19 cellular contexts compared by ENCODE assay signal in genomic region chr1:223724376-223724775, GRCh38. TPM values are rescaled to one million over a fixed set of nuclear protein-coding genes. Genes with fewer than 3 reads are reported as not detected.
DNase-seq lines count a peak whose midpoint lies in the region; ATAC-seq and TF ChIP-seq lines count a peak whose summit lies in the region.
"Had no signal": no experiment of that assay in that cellular context is flagged by ENCODE, and none has a peak within 500 bp of the region (broad histone marks: within the 10 kb centered on the region; RNA-seq: fewer than 3 reads in every experiment).

No MANE protein-coding gene starts in this region.

- no peak for DNase-seq in activated CD4-positive, CD25-positive, alpha-beta regulatory T cell treated with anti-CD3 and anti-CD28 coated beads, Interleukin-2, amount 50 U/mL, for 72 hours
- DNase-seq in SJSA1 (ENCODE audit: low read depth in 1 of 2, low spot score in 2 of 2) (peak; percentile 74 to 75), smooth muscle cell (lab: John Stamatoyannopoulos, UW; ENCODE audit: unreplicated experiment) (no peak), NCI-H2029 treated with DMSO at 0.1 percent for 48 hours (lab: John Stamatoyannopoulos, UW) (no peak), ascending aorta (ENCODE audit: low spot score in 2 of 2) (no peak)
- DNase-seq: HCEC 1CT; mesendoderm; NCI-H187 treated with DMSO at 0.1 percent for 48 hours; NCI-H510A treated with DMSO at 0.1 percent for 48 hours; nucleus accumbens; stimulated activated CD4-positive, alpha-beta T cell treated with anti-CD3 and anti-CD28 coated beads, Interleukin-4, amount 100 ng/mL, for 1 hour; tibial artery had no signal

- H3K9me3 Mint-ChIP-seq in dendritic cell treated with granulocyte-macrophage colony-stimulating factor and Interleukin-4, amounts not matched to agents 40 ng/mL and 50 ng/mL, for 4 days, result no peaks in the 10 kb centered on the region

- H3K36me3 Mint-ChIP-seq in dendritic cell treated with granulocyte-macrophage colony-stimulating factor and Interleukin-4, amounts not matched to agents 40 ng/mL and 50 ng/mL, for 4 days (ENCODE audit: low read depth), result peaks cover 90% of the 10 kb centered on the region

- peaks cover 26% of the 10 kb centered on the region for H4K20me1 ChIP-seq in smooth muscle cell (ENCODE audit: low read depth)

- no peaks in the 10 kb centered on the region for H3K9me3 ChIP-seq in SJSA1 (replicated peaks)
- H3K9me3 ChIP-seq in smooth muscle cell (replicated peaks; ENCODE audit: low read depth), result no peaks in the 10 kb centered on the region
- H3K9me3 ChIP-seq in ascending aorta, result no peaks in the 10 kb centered on the region
- H3K9me3 ChIP-seq: tibial artery had no signal

- no peak overlapping the region for H3K4me2 ChIP-seq in smooth muscle cell

- H3K36me3 ChIP-seq in SJSA1, result peaks cover 80% of the 10 kb centered on the region
- no peaks in the 10 kb centered on the region for H3K36me3 ChIP-seq in smooth muscle cell (ENCODE audit: low read depth)
- peaks cover 18 to 39% of the 10 kb centered on the region in 2 donors for H3K36me3 ChIP-seq in ascending aorta

- H3K27ac ChIP-seq in SJSA1, result peak overlapping the region; percentile 2; the same call in 1 of the 2 replicates
- H3K27ac ChIP-seq in smooth muscle cell (ENCODE audit: low read depth), result peak overlapping the region; percentile 32
- H3K27ac ChIP-seq in ascending aorta, result no peak overlapping the region

- no peaks in the 10 kb centered on the region for H3K27me3 Mint-ChIP-seq in dendritic cell treated with granulocyte-macrophage colony-stimulating factor and Interleukin-4, amounts not matched to agents 40 ng/mL and 50 ng/mL, for 4 days

- intact Hi-C loops in dendritic cell treated with granulocyte-macrophage colony-stimulating factor and Interleukin-4, amounts not matched to agents 40 ng/mL and 50 ng/mL, for 4 days (cut with micrococcal nuclease), result no loop called here
- intact Hi-C loops in ascending aorta (cut with DNase I), result no loop called here

- peaks cover 46% of the 10 kb centered on the region for H3F3A ChIP-seq in smooth muscle cell (ENCODE audit: low read depth)

- 75% methylated on average over 4 of the region's 4 CpGs for WGBS in smooth muscle cell (ENCODE audit: low lambda C conversion rate)

- H3K4me1 ChIP-seq in SJSA1 (replicated peaks), result peaks cover 45% of the 10 kb centered on the region
- peaks cover 17% of the 10 kb centered on the region for H3K4me1 ChIP-seq in smooth muscle cell (ENCODE audit: low read depth)
- H3K4me1 ChIP-seq in ascending aorta, result peaks cover 5 to 30% of the 10 kb centered on the region in 2 donors

- H3K79me2 ChIP-seq in smooth muscle cell (ENCODE audit: low read depth), result peaks cover 60% of the 10 kb centered on the region

- TF ChIP-seq CTCF in smooth muscle cell (IDR thresholded peaks at IDR 0.05; ENCODE audit: borderline replicate concordance, insufficient read depth, poor library complexity, severe bottlenecking) (no peak), ascending aorta (IDR thresholded peaks at IDR 0.05) (no peak)

- peaks cover 93% of the 10 kb centered on the region for H3K4me1 Mint-ChIP-seq in dendritic cell treated with granulocyte-macrophage colony-stimulating factor and Interleukin-4, amounts not matched to agents 40 ng/mL and 50 ng/mL, for 4 days (ENCODE audit: low read depth)

- no peaks in the 10 kb centered on the region for H3K27me3 ChIP-seq in SJSA1 (replicated peaks)
- no peaks in the 10 kb centered on the region for H3K27me3 ChIP-seq in smooth muscle cell (ENCODE audit: low read depth)
- H3K27me3 ChIP-seq in ascending aorta, result no peaks in the 10 kb centered on the region
- H3K27me3 ChIP-seq: tibial artery had no signal

- H3K4me3 ChIP-seq in SJSA1 (no peak overlapping the region), smooth muscle cell (no peak overlapping the region), ascending aorta (no peak overlapping the region)
- H3K4me3 ChIP-seq: tibial artery had no signal

- no peak overlapping the region for H3K4me3 Mint-ChIP-seq in dendritic cell treated with granulocyte-macrophage colony-stimulating factor and Interleukin-4, amounts not matched to agents 40 ng/mL and 50 ng/mL, for 4 days

- peak; percentile 14 to 23 for ATAC-seq in activated CD4-positive, CD25-positive, alpha-beta regulatory T cell treated with anti-CD3 and anti-CD28 coated beads, Interleukin-2, amount 50 U/mL, for 24 hours
- ATAC-seq in GM21723 (IDR thresholded peaks at IDR 0.05; ENCODE audit: unreplicated experiment), result no peak
- ATAC-seq: sciatic nerve had no signal

- H2AFZ ChIP-seq in smooth muscle cell (ENCODE audit: low read depth), result no peak overlapping the region

- no peak overlapping the region for H3K9ac ChIP-seq in smooth muscle cell (ENCODE audit: low read depth)

- peak overlapping the region; percentile 45 for H3K27ac Mint-ChIP-seq in dendritic cell treated with granulocyte-macrophage colony-stimulating factor and Interleukin-4, amounts not matched to agents 40 ng/mL and 50 ng/mL, for 4 days

RNA-seq across cellular contexts. Expression of gene CAPN2, which starts 12.0 kb away (rescaled TPM):
- 143 and 155 TPM in 2 replicates for total RNA-seq in SJSA1 (2014; rRNA removed; shearing (Covaris generic))
- total RNA-seq in smooth muscle cell, result 213 and 229 TPM in 2 replicates
- polyA plus RNA-seq in smooth muscle cell, result 182 and 210 TPM in 2 replicates
- 178 TPM for total RNA-seq in ascending aorta

RNA-seq across cellular contexts. Expression of gene CAPN8, which starts 58.9 kb away (rescaled TPM):
- not detected in 2 replicates for total RNA-seq in SJSA1 (2014; rRNA removed; shearing (Covaris generic))
- total RNA-seq in smooth muscle cell (not detected in 2 replicates), ascending aorta (not detected)
- polyA plus RNA-seq in smooth muscle cell, result 0.74 TPM in 1 of 2 replicates, not detected in the other
- total RNA-seq: activated naive CD4-positive, alpha-beta T cell treated with anti-CD3 and anti-CD28 coated beads, Interleukin-2, amount 50 U/mL, for 72 hours; glomerular endothelial cell; sciatic nerve; SK-MEL-5 had no signal

Comparison
In these comparisons a context has a peak if more than half of its experiments do, and no peak if none do; other contexts are left out.
1. DNase-seq: peak in SJSA1 (2 of 2); none in activated CD4-positive, CD25-positive, alpha-beta regulatory T cell treated with anti-CD3 and anti-CD28 coated beads, Interleukin-2, amount 50 U/mL, for 72 hours (single experiment), smooth muscle cell (single experiment), NCI-H2029 treated with DMSO at 0.1 percent for 48 hours (single experiment) and ascending aorta (0 of 2).
2. H3K27ac ChIP-seq: peak in SJSA1 (single experiment) and smooth muscle cell (single experiment); none in ascending aorta (0 of 2).